10 cellular contexts compared by ENCODE assay signal in the genomic region with DNA sequence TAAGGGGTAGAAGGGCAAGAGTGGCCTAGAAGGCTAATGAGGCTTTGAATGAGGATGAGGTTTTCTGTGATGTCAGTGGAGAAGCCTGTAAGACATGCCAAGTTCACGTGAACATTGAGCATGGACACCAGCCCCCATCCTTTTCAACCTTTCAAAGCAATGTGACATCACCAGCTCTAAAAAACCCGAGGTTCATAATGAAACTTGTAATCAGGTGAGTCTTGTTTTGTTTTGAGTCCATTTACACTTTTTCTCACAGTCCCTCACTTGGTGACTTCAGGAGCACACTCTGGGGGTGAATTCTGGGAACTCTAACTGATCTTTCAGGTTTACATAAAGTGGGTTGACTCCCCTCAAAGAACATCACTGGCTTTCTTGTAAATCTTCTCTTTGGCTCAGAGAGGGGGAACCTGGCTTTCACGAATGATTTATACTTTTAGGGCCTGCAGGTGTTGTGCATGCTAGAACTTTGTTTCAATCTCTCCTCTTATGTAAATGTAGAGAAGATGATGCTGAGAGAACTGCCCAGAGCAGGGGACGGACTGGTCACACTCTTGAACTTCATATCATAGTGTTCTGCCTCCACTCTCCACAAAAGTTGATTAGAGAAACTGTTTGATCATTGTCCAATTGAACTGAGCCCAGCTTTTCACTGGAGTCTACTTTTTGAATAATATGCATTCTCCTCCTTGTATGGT.
A peak's percentile ranks its signal among the peaks of the same experiment; 100 is the strongest.
DNase-seq lines count a peak whose midpoint lies in the region; ATAC-seq and FAIRE-seq lines count a peak whose summit lies in the region.
"Had no signal": no experiment of that assay in that cellular context is flagged by ENCODE, and none has a peak within 500 bp of the region (broad histone marks: within the 10 kb centered on the region; RNA-seq: fewer than 3 reads in every experiment).

No MANE protein-coding gene starts in this region.

- no peak overlapping the region for H3K4me3 ChIP-seq in small intestine (ENCODE audit: low read depth in 1 of 2, low read length in 2 of 2)

- DNase-seq in GM19240 (ENCODE audit: insufficient read length, low spot score) (peak; percentile 1), glomerular visceral epithelial cell (ENCODE audit: extremely low spot score) (no peak), amygdala (lab: John Stamatoyannopoulos, UW) (no peak), small intestine (no peak), KG1 (lab: John Stamatoyannopoulos, UW) (no peak)
- DNase-seq in stimulated activated CD4-positive, alpha-beta T cell treated with anti-CD3 and anti-CD28 coated beads, TNF-alpha, amount 100 ng/mL, for 48 hours (ENCODE audit: low read depth in 3 of 3), result peak; percentile 46 to 58 (median 54)
- DNase-seq: NCI-H1105 treated with DMSO at 0.1 percent for 48 hours, T1000 had no signal

- H3K4me1 ChIP-seq in small intestine (ENCODE audit: control insufficient read depth in 2 of 2, insufficient read depth in 1 of 2, low read depth in 1 of 2, low read length in 1 of 2), result no peaks in the 10 kb centered on the region

- H3K27ac ChIP-seq in small intestine (ENCODE audit: low read depth in 1 of 2, low read length in 1 of 2), result no peak overlapping the region

- peak; percentile 91 for ATAC-seq in HG02852 (IDR thresholded peaks at IDR 0.05; ENCODE audit: unreplicated experiment)
- peak; percentile 83 to 84 for ATAC-seq in activated CD4-positive, CD25-positive, alpha-beta regulatory T cell treated with anti-CD3 and anti-CD28 coated beads, Interleukin-2, amount 50 U/mL, for 24 hours

- H3K9me3 ChIP-seq in small intestine (ENCODE audit: control insufficient read depth, low read depth), result no peaks in the 10 kb centered on the region

- H3K36me3 ChIP-seq in small intestine (ENCODE audit: control insufficient read depth in 2 of 2, insufficient read depth in 2 of 2, low read length in 2 of 2), result no peaks in the 10 kb centered on the region

- H3K27me3 ChIP-seq in small intestine (ENCODE audit: control insufficient read depth in 2 of 2, insufficient read depth in 2 of 2, low read length in 2 of 2), result no peaks in the 10 kb centered on the region

- no peak for FAIRE-seq in small intestine (lab: Jason Lieb, UNC)

- 46 to 55% (median 53%) methylated on average over 4 of the region's 4 CpGs for WGBS in small intestine, 3 donors

Comparison
In these comparisons a context has a peak if more than half of its experiments do, and no peak if none do; other contexts are left out.
1. DNase-seq: peak in GM19240 (single experiment) and stimulated activated CD4-positive, alpha-beta T cell treated with anti-CD3 and anti-CD28 coated beads, TNF-alpha, amount 100 ng/mL, for 48 hours (3 of 3); none in glomerular visceral epithelial cell (single experiment), amygdala (0 of 56), small intestine (single experiment) and KG1 (single experiment).